ENCODE assay signal across 1 cellular context in the genomic region with DNA sequence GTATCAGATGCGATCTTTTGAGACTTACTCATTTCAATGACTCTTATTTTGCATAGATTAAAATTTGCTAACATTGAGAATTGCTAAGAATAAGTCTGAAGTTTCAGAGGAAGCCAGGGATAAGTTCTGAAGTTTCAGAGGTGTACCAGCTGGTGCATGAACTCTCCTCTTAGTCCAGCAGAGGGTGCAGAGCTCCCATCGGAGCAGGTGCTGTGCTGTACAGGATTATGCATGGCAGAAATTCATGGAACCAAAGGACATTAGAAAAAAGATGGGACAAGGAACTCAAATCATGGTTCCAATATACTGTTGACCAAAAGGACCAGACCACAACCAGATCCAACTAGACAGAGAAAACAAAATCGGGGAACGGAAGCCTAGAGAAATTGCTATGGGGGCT.
TF ChIP-seq lines count a peak whose summit lies in the region.

No MANE protein-coding gene starts in this region.

TF ChIP-seq in GM23338, 12 proteins besides CTCF, POLR2A, EP300 and RAD21 (continued from another document):
- TF ChIP-seq, protein P1, sequence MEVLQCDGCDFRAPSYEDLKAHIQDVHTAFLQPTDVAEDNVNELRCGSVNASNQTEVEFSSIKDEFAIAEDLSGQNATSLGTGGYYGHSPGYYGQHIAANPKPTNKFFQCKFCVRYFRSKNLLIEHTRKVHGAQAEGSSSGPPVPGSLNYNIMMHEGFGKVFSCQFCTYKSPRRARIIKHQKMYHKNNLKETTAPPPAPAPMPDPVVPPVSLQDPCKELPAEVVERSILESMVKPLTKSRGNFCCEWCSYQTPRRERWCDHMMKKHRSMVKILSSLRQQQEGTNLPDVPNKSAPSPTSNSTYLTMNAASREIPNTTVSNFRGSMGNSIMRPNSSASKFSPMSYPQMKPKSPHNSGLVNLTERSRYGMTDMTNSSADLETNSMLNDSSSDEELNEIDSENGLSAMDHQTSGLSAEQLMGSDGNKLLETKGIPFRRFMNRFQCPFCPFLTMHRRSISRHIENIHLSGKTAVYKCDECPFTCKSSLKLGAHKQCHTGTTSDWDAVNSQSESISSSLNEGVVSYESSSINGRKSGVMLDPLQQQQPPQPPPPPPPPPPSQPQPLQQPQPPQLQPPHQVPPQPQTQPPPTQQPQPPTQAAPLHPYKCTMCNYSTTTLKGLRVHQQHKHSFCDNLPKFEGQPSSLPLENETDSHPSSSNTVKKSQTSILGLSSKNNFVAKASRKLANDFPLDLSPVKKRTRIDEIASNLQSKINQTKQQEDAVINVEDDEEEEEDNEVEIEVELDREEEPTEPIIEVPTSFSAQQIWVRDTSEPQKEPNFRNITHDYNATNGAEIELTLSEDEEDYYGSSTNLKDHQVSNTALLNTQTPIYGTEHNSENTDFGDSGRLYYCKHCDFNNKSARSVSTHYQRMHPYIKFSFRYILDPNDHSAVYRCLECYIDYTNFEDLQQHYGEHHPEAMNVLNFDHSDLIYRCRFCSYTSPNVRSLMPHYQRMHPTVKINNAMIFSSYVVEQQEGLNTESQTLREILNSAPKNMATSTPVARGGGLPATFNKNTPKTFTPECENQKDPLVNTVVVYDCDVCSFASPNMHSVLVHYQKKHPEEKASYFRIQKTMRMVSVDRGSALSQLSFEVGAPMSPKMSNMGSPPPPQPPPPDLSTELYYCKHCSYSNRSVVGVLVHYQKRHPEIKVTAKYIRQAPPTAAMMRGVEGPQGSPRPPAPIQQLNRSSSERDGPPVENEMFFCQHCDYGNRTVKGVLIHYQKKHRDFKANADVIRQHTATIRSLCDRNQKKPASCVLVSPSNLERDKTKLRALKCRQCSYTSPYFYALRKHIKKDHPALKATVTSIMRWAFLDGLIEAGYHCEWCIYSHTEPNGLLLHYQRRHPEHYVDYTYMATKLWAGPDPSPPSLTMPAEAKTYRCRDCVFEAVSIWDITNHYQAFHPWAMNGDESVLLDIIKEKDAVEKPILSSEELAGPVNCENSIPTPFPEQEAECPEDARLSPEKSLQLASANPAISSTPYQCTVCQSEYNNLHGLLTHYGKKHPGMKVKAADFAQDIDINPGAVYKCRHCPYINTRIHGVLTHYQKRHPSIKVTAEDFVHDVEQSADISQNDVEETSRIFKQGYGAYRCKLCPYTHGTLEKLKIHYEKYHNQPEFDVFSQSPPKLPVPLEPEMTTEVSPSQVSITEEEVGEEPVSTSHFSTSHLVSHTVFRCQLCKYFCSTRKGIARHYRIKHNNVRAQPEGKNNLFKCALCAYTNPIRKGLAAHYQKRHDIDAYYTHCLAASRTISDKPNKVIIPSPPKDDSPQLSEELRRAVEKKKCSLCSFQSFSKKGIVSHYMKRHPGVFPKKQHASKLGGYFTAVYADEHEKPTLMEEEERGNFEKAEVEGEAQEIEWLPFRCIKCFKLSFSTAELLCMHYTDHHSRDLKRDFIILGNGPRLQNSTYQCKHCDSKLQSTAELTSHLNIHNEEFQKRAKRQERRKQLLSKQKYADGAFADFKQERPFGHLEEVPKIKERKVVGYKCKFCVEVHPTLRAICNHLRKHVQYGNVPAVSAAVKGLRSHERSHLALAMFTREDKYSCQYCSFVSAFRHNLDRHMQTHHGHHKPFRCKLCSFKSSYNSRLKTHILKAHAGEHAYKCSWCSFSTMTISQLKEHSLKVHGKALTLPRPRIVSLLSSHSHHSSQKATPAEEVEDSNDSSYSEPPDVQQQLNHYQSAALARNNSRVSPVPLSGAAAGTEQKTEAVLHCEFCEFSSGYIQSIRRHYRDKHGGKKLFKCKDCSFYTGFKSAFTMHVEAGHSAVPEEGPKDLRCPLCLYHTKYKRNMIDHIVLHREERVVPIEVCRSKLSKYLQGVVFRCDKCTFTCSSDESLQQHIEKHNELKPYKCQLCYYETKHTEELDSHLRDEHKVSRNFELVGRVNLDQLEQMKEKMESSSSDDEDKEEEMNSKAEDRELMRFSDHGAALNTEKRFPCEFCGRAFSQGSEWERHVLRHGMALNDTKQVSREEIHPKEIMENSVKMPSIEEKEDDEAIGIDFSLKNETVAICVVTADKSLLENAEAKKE (CRISPR knock-in tag; IDR thresholded peaks at IDR 0.05): no peak
- no peak for TF ChIP-seq NANOG (IDR thresholded peaks at IDR 0.05; ENCODE audit: borderline replicate concordance)
- no peak for TF ChIP-seq ZNF331 (CRISPR knock-in tag; IDR thresholded peaks at IDR 0.05; ENCODE audit: low read depth)
- no peak for TF ChIP-seq POLR2AphosphoS5 (IDR thresholded peaks at IDR 0.05; ENCODE audit: low read depth)
- TF ChIP-seq EZH2 (IDR thresholded peaks at IDR 0.05; ENCODE audit: low read depth, unreplicated experiment): no peak
